30 cellular contexts compared by ENCODE assay signal in genomic region chr20:8032499-8032898, GRCh38.
"Had no signal": no experiment of that assay in that cellular context is flagged by ENCODE, and none has a peak within 500 bp of the region (broad histone marks: within the 10 kb centered on the region; RNA-seq: fewer than 3 reads in every experiment).

No MANE protein-coding gene starts in this region.

- H3K9me3 ChIP-seq: adrenal gland, ascending aorta, body of pancreas, breast epithelium had no signal

- DNase-seq: activated effector memory CD4-positive, alpha-beta T cell treated with anti-CD3 and anti-CD28 coated beads, Interleukin-2, amount 50 U/mL, for 16 hours; activated effector memory CD4-positive, alpha-beta T cell treated with Interleukin-2 at 50 U/mL for 16 hours; activated gamma-delta T cell; activated gamma-delta T cell treated with Interleukin-2 at 50 U/mL for 16 hours; activated naive CD4-positive, alpha-beta T cell; activated naive CD4-positive, alpha-beta T cell treated with anti-CD3 and anti-CD28 coated beads for 36 hours; activated naive CD4-positive, alpha-beta T cell treated with anti-CD3 and anti-CD28 coated beads, Interleukin-2, amount 10 ng/mL, durations not matched to agents 7 days and 5 days; activated naive CD4-positive, alpha-beta T cell treated with anti-CD3 and anti-CD28 coated beads, Interleukin-2, amount 50 U/mL, for 16 hours; activated naive CD4-positive, alpha-beta T cell treated with Interleukin-2 at 50 U/mL for 16 hours; activated naive CD8-positive, alpha-beta T cell treated with anti-CD3 and anti-CD28 coated beads for 36 hours; activated naive CD8-positive, alpha-beta T cell treated with anti-CD3 and anti-CD28 coated beads, Interleukin-2, amount 10 ng/mL, durations not matched to agents 7 days and 5 days; activated naive CD8-positive, alpha-beta T cell treated with anti-CD3 and anti-CD28 coated beads, Interleukin-2, amount 50 U/mL, for 24 hours; activated T-cell treated with anti-CD3 and anti-CD28 coated beads, Interleukin-2, amount 50 U/mL, for 4 hours; activated T-cell treated with anti-CD3 and anti-CD28 coated beads, Interleukin-2, amount 50 U/mL, for 48 hours; activated T-cell treated with anti-CD3 and anti-CD28 coated beads, Interleukin-2, amount 50 U/mL, for 72 hours; adrenal gland; amniotic stem cell; amygdala; anterior cingulate cortex; aorta; body of pancreas; brain microvascular endothelial cell; caudate nucleus; central memory CD4-positive, alpha-beta T cell; cerebellar nuclear complex had no signal

- H3K4me1 ChIP-seq: adrenal gland, ascending aorta, body of pancreas, breast epithelium had no signal

- H3K4me3 ChIP-seq: adrenal gland, ascending aorta, body of pancreas, breast epithelium, cardiac muscle cell had no signal

- ATAC-seq: activated naive CD4-positive, alpha-beta T cell treated with anti-CD3 and anti-CD28 coated beads, Interleukin-2, amount 50 U/mL, for 72 hours; activated naive CD8-positive, alpha-beta T cell treated with anti-CD3 and anti-CD28 coated beads, Interleukin-2, amount 50 U/mL, for 24 hours; activated T-cell treated with anti-CD3 and anti-CD28 coated beads, Interleukin-2, amount 50 U/mL, for 4 hours; activated T-cell treated with anti-CD3 and anti-CD28 coated beads, Interleukin-2, amount 50 U/mL, for 72 hours; activated T-helper 17 cell treated with anti-CD3 and anti-CD28 coated beads, Interleukin-2, amount 50 U/mL, for 72 hours; body of pancreas had no signal

- H3K36me3 ChIP-seq: adrenal gland, ascending aorta, brain microvascular endothelial cell, breast epithelium, cardiac muscle cell had no signal

- H3K27me3 ChIP-seq: adrenal gland, ascending aorta, body of pancreas, brain microvascular endothelial cell, breast epithelium had no signal

- H3K27ac ChIP-seq: adrenal gland, ascending aorta, body of pancreas, brain microvascular endothelial cell, breast epithelium, cardiac muscle cell had no signal
